18 cellular contexts compared by ENCODE assay signal in genomic region chr4:140344621-140345020, GRCh38. TPM values are rescaled to one million over a fixed set of nuclear protein-coding genes. Genes with fewer than 3 reads are reported as not detected.
DNase-seq lines count a peak whose midpoint lies in the region; ATAC-seq and TF ChIP-seq lines count a peak whose summit lies in the region.
"Had no signal": no experiment of that assay in that cellular context is flagged by ENCODE, and none has a peak within 500 bp of the region (broad histone marks: within the 10 kb centered on the region; RNA-seq: fewer than 3 reads in every experiment).

No MANE protein-coding gene starts in this region.

- no peaks in the 10 kb centered on the region for H3K9me3 Mint-ChIP-seq in brain
- no peaks in the 10 kb centered on the region for H3K9me3 Mint-ChIP-seq in activated CD4-positive, alpha-beta T cell treated with anti-CD3 and anti-CD28 coated beads for 36 hours (ENCODE audit: low read depth)
- H3K9me3 Mint-ChIP-seq: natural killer cell; stimulated activated effector memory CD8-positive, alpha-beta T cell treated with anti-CD3 and anti-CD28 coated beads, Interleukin-12 subunit alpha, Interleukin-12 subunit beta, amount 100 ng/mL, for 72 hours had no signal

- TF ChIP-seq CTCF in brain (conservative IDR thresholded peaks at IDR 0.05) (no peak), GM13977 (IDR thresholded peaks at IDR 0.05; ENCODE audit: extremely low read depth, insufficient read depth, missing control alignments) (no peak)

- peaks cover 8% of the 10 kb centered on the region for H3K27me3 Mint-ChIP-seq in brain
- H3K27me3 Mint-ChIP-seq in activated CD4-positive, alpha-beta T cell treated with anti-CD3 and anti-CD28 coated beads for 36 hours, result peaks cover 8% of the 10 kb centered on the region

- H3K4me3 Mint-ChIP-seq in brain, result peak overlapping the region in 3 of 5 experiments; percentile 8 to 38 (median 18)
- no peak overlapping the region for H3K4me3 Mint-ChIP-seq in activated CD4-positive, alpha-beta T cell treated with anti-CD3 and anti-CD28 coated beads for 36 hours
- H3K4me3 Mint-ChIP-seq: natural killer cell; stimulated activated effector memory CD8-positive, alpha-beta T cell treated with anti-CD3 and anti-CD28 coated beads, Interleukin-12 subunit alpha, Interleukin-12 subunit beta, amount 100 ng/mL, for 72 hours had no signal

- intact Hi-C loops in activated CD4-positive, alpha-beta T cell treated with anti-CD3 and anti-CD28 coated beads for 36 hours (cut with DNase I, micrococcal nuclease), result no loop called here

- peaks cover 29% of the 10 kb centered on the region for H3K4me1 Mint-ChIP-seq in brain
- H3K4me1 Mint-ChIP-seq in activated CD4-positive, alpha-beta T cell treated with anti-CD3 and anti-CD28 coated beads for 36 hours, result peaks cover 3% of the 10 kb centered on the region
- H3K4me1 Mint-ChIP-seq: stimulated activated effector memory CD8-positive, alpha-beta T cell treated with anti-CD3 and anti-CD28 coated beads, Interleukin-12 subunit alpha, Interleukin-12 subunit beta, amount 100 ng/mL, for 72 hours had no signal

- POLR2A ChIA-PET in activated CD4-positive, alpha-beta T cell treated with anti-CD3 and anti-CD28 coated beads for 36 hours (lab: Charles Lee), result no interaction called here

- no peaks in the 10 kb centered on the region for H3K36me3 Mint-ChIP-seq in brain
- H3K36me3 Mint-ChIP-seq in activated CD4-positive, alpha-beta T cell treated with anti-CD3 and anti-CD28 coated beads for 36 hours (ENCODE audit: low read depth), result no peaks in the 10 kb centered on the region
- H3K36me3 Mint-ChIP-seq: natural killer cell; stimulated activated effector memory CD8-positive, alpha-beta T cell treated with anti-CD3 and anti-CD28 coated beads, Interleukin-12 subunit alpha, Interleukin-12 subunit beta, amount 100 ng/mL, for 72 hours had no signal

- no peak for ATAC-seq in HG02973 (IDR thresholded peaks at IDR 0.05; ENCODE audit: unreplicated experiment)
- no peak for ATAC-seq in activated CD4-positive, alpha-beta T cell treated with anti-CD3 and anti-CD28 coated beads for 36 hours
- no peak for ATAC-seq in HG02642 (IDR thresholded peaks at IDR 0.05; ENCODE audit: poor library complexity, unreplicated experiment)
- ATAC-seq: A549; natural killer cell; right cardiac atrium; stimulated activated effector memory CD8-positive, alpha-beta T cell treated with anti-CD3 and anti-CD28 coated beads, Interleukin-12 subunit alpha, Interleukin-12 subunit beta, amount 100 ng/mL, for 72 hours had no signal

- peak; percentile 67 for DNase-seq in DMS53 (lab: John Stamatoyannopoulos, UW)
- DNase-seq in iPS-NIHi11 (ENCODE audit: low spot score), result peak; percentile 26
- peak in 37 of 56 donors; percentile 3 to 78 (median 39) for DNase-seq in nucleus accumbens (lab: John Stamatoyannopoulos, UW)
- DNase-seq in GM13977 (ENCODE audit: low spot score), result no peak
- DNase-seq in activated CD4-positive, alpha-beta T cell treated with anti-CD3 and anti-CD28 coated beads for 36 hours, result no peak
- DNase-seq: activated gamma-delta T cell; KBM-7; natural killer cell; NCI-H2081 treated with DMSO at 0.1 percent for 48 hours; NCI-H510A treated with DMSO at 0.1 percent for 48 hours; right cardiac atrium; stimulated activated CD4-positive, alpha-beta T cell treated with anti-CD3 and anti-CD28 coated beads, Interleukin-15, amount 100 ng/mL, for 24 hours; trophoblast cell had no signal

- in situ Hi-C loops in GM13977 (cut with MboI; ENCODE audit: low pct_unique_long_range_greater_than_20kb, low sequenced_read_pairs, unreplicated experiment), result no loop called here

- CTCF ChIA-PET in activated CD4-positive, alpha-beta T cell treated with anti-CD3 and anti-CD28 coated beads for 36 hours (lab: Charles Lee), result interaction anchor here (5.3 kb wide), 1 partner anchor 17 kb away, joined by 29 read pairs; no protein-coding TSS in a partner anchor

- peak overlapping the region; percentile 9 to 89 (median 76) for H3K27ac Mint-ChIP-seq in brain
- no peak overlapping the region for H3K27ac Mint-ChIP-seq in activated CD4-positive, alpha-beta T cell treated with anti-CD3 and anti-CD28 coated beads for 36 hours
- H3K27ac Mint-ChIP-seq: natural killer cell; stimulated activated effector memory CD8-positive, alpha-beta T cell treated with anti-CD3 and anti-CD28 coated beads, Interleukin-12 subunit alpha, Interleukin-12 subunit beta, amount 100 ng/mL, for 72 hours had no signal

RNA-seq across cellular contexts. Expression of gene SCOC, which starts 28.8 kb away (rescaled TPM):
- 25.0 TPM for polyA plus RNA-seq in brain (ENCODE audit: insufficient read depth, low read depth, low replicate concordance)
- 10 to 100 TPM; 37.1 to 47.8 TPM for total RNA-seq in activated CD4-positive, alpha-beta T cell treated with anti-CD3 and anti-CD28 coated beads for 36 hours

Comparison
In these comparisons a context has a peak if more than half of its experiments do, and no peak if none do; other contexts are left out.
1. DNase-seq: peak in DMS53 (single experiment), iPS-NIHi11 (single experiment) and nucleus accumbens (37 of 56); none in GM13977 (single experiment) and activated CD4-positive, alpha-beta T cell treated with anti-CD3 and anti-CD28 coated beads for 36 hours (single experiment).